ENCODE assay signal across 1 cellular context in the genomic region with DNA sequence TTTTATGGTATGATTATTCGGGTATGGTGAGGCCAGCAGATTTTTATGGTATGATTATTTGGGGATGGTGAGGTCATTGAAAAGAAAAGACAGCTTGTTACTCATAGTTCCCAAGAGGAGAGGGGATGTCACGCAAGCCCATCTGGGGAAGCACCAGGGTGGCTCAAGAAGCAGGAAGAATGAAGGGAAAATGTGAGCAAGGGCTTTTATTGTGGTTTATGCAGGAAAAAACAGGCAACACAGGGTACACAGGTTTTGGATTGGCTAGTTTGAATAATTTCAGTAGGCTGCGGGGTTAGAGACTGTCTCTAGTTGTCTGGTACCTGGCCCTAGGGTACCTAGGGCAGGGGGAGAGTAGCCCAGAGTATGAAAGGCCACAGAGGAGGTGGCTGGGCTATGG.
TF ChIP-seq lines count a peak whose summit lies in the region.

No MANE protein-coding gene starts in this region.

TF ChIP-seq in GM12878, 131 proteins besides CTCF, POLR2A, EP300 and RAD21:
- TF ChIP-seq SREBF1 (IDR thresholded peaks at IDR 0.05; ENCODE audit: low read length): no peak
- peak; percentile 31; the same call in 1 of the 2 replicates for TF ChIP-seq CREM (IDR thresholded peaks at IDR 0.05; ENCODE audit: low read depth)
- 0 out of 2 replicates have a peak, but pooled peaks have one; percentile 20 for TF ChIP-seq ATF7 (IDR thresholded peaks at IDR 0.05; ENCODE audit: low read depth)
- 0 out of 2 replicates have a peak, but pooled peaks have one; percentile 16 for TF ChIP-seq EED (IDR thresholded peaks at IDR 0.05; ENCODE audit: low read depth)
- TF ChIP-seq NFIC (IDR thresholded peaks at IDR 0.05; ENCODE audit: low read depth, low read length): peak; percentile 72; the same call in 1 of the 2 replicates
- peak; percentile 22; the same call in 1 of the 2 replicates for TF ChIP-seq TCF7 (IDR thresholded peaks at IDR 0.05; ENCODE audit: borderline replicate concordance)
- 0 out of 2 replicates have a peak, but pooled peaks have one; percentile 27 for TF ChIP-seq ATF2 (IDR thresholded peaks at IDR 0.05; ENCODE audit: low read length)
- TF ChIP-seq FOXM1 (IDR thresholded peaks at IDR 0.05; ENCODE audit: low read depth, low read length): peak; percentile 62; the same call in 1 of the 2 replicates
- TF ChIP-seq RUNX3 (IDR thresholded peaks at IDR 0.05; ENCODE audit: low read length): peak; percentile 75; the same call in 1 of the 2 replicates
- TF ChIP-seq RAD51 (IDR thresholded peaks at IDR 0.05): no peak
- TF ChIP-seq EGR1 (IDR thresholded peaks at IDR 0.05; ENCODE audit: borderline replicate concordance in 1 of 2, low read depth in 2 of 2, low read length in 2 of 2): no peak
TF ChIP-seq in GM12878: peak in this region for 8.
